Comparison of ENCODE assay signal across 1 cellular context in the genomic region with DNA sequence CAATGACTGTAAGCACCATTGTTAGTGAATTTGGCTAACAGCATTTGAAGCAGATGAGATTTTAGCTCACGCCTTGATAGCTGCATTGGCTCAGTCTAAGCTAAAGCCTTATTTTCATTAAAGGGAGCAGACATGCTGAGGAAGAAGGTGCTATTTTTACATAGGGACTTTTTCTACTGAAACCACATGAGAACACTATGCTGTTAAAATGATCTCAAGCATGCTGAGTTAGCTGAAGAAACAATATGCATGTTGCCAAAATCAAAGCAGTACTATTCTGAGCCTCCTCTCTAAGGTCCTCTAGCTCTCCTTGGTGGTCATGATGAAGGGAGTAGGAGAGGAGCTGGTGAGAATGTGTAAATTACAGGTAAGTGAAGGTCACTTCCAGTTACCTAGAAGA.
TF ChIP-seq lines count a peak whose summit lies in the region.

No MANE protein-coding gene starts in this region.

TF ChIP-seq in WTC11, 78 proteins besides CTCF, POLR2A, EP300 and RAD21 (continued from another document):
- TF ChIP-seq, protein P1, sequence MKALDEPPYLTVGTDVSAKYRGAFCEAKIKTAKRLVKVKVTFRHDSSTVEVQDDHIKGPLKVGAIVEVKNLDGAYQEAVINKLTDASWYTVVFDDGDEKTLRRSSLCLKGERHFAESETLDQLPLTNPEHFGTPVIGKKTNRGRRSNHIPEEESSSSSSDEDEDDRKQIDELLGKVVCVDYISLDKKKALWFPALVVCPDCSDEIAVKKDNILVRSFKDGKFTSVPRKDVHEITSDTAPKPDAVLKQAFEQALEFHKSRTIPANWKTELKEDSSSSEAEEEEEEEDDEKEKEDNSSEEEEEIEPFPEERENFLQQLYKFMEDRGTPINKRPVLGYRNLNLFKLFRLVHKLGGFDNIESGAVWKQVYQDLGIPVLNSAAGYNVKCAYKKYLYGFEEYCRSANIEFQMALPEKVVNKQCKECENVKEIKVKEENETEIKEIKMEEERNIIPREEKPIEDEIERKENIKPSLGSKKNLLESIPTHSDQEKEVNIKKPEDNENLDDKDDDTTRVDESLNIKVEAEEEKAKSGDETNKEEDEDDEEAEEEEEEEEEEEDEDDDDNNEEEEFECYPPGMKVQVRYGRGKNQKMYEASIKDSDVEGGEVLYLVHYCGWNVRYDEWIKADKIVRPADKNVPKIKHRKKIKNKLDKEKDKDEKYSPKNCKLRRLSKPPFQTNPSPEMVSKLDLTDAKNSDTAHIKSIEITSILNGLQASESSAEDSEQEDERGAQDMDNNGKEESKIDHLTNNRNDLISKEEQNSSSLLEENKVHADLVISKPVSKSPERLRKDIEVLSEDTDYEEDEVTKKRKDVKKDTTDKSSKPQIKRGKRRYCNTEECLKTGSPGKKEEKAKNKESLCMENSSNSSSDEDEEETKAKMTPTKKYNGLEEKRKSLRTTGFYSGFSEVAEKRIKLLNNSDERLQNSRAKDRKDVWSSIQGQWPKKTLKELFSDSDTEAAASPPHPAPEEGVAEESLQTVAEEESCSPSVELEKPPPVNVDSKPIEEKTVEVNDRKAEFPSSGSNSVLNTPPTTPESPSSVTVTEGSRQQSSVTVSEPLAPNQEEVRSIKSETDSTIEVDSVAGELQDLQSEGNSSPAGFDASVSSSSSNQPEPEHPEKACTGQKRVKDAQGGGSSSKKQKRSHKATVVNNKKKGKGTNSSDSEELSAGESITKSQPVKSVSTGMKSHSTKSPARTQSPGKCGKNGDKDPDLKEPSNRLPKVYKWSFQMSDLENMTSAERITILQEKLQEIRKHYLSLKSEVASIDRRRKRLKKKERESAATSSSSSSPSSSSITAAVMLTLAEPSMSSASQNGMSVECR (CRISPR knock-in tag; IDR thresholded peaks at IDR 0.05; ENCODE audit: borderline replicate concordance) = no peak
